16 cellular contexts compared by ENCODE assay signal in genomic region chr17:28707339-28707720, GRCh38. TPM values are rescaled to one million over a fixed set of nuclear protein-coding genes. Genes with fewer than 3 reads are reported as not detected.
DNase-seq lines count a peak whose midpoint lies in the region; ATAC-seq, FAIRE-seq and TF ChIP-seq lines count a peak whose summit lies in the region.
"Had no signal": no experiment of that assay in that cellular context is flagged by ENCODE, and none has a peak within 500 bp of the region (broad histone marks: within the 10 kb centered on the region; RNA-seq: fewer than 3 reads in every experiment).

No MANE protein-coding gene starts in this region.

- TF ChIP-seq RAD21 in K562 (CRISPR knock-in tag; conservative IDR thresholded peaks at IDR 0.05 in 1 of 2, IDR thresholded peaks at IDR 0.05 in 1 of 2): no peak

- FAIRE-seq in K562 (lab: Jason Lieb, UNC): no peak

- no peak overlapping the region for H2AFZ ChIP-seq in GM23338
- H2AFZ ChIP-seq in K562 (ENCODE audit: low read depth, low read length): no peak overlapping the region

- intact Hi-C loops in A673 (cut with micrococcal nuclease; ENCODE audit: unreplicated experiment): no loop called here
- intact Hi-C loops in K562 (cut with micrococcal nuclease): no loop called here

- no peak overlapping the region for H3K27ac Mint-ChIP-seq in GM23338
- no peak overlapping the region for H3K27ac Mint-ChIP-seq in neural crest cell (ENCODE audit: unreplicated experiment)

- H3F3A ChIP-seq in GM23338 (replicated peaks; ENCODE audit: low read depth): peaks cover 28% of the 10 kb centered on the region

- TF ChIP-seq POLR2A in K562 (conservative IDR thresholded peaks at IDR 0.05): no peak

- CTCF ChIA-PET in A673 (lab: Charles Lee) (no interaction called here), K562 (lab: Yijun Ruan, JAX; ENCODE audit: low intra/inter-chr PET ratio) (no interaction called here)

- H3K4me1 ChIP-seq in A673 (ENCODE audit: insufficient read depth, low read length, poor library complexity, severe bottlenecking) (peaks cover 4% of the 10 kb centered on the region), GM23338 (ENCODE audit: insufficient read depth) (peaks cover 14% of the 10 kb centered on the region), K562 (replicated peaks in 1 of 2; ENCODE audit: control insufficient read depth in 2 of 2, insufficient read depth in 2 of 2, low read length in 2 of 2) (peaks cover 8 to 33% of the 10 kb centered on the region in 2 experiments; a peak in 4 of 5 replicates)

- BruUV-seq in A673 (replicated peaks; lab: Mats Ljungman, UMichigan) (TSS peak; percentile 29), K562 (replicated peaks; lab: Mats Ljungman, UMichigan) (no TSS peak)

- ATAC-seq in GM23338 (no peak), K562 (no peak), GM18867 (IDR thresholded peaks at IDR 0.05; ENCODE audit: unreplicated experiment) (no peak)

- H3K9me2 ChIP-seq in GM23338 (ENCODE audit: insufficient read depth): no peaks in the 10 kb centered on the region

- H3K9me3 ChIP-seq in A673 (ENCODE audit: low read depth, low read length, poor library complexity, severe bottlenecking): no peaks in the 10 kb centered on the region
- H3K9me3 ChIP-seq in K562 (replicated peaks; ENCODE audit: control insufficient read depth, insufficient read depth, low read depth, low read length): 0 out of 2 replicates have a peak, but pooled peaks cover 2% of the 10 kb centered on the region
- H3K9me3 ChIP-seq: Peyer's patch had no signal

- H3K36me3 ChIP-seq in A673 (ENCODE audit: insufficient read depth, low read length, poor library complexity, severe bottlenecking) (peaks cover 8% of the 10 kb centered on the region), GM23338 (ENCODE audit: insufficient read depth) (no peaks in the 10 kb centered on the region), K562 (ENCODE audit: control insufficient read depth, insufficient read depth, low read length) (peaks cover 29% of the 10 kb centered on the region; the same call in 2 of the 3 replicates)

- no peak for TF ChIP-seq CTCF in A673 (conservative IDR thresholded peaks at IDR 0.05; ENCODE audit: low read depth, low read length)
- TF ChIP-seq CTCF in GM23338 (conservative IDR thresholded peaks at IDR 0.05; ENCODE audit: low read depth in 2 of 2): no peak
- TF ChIP-seq CTCF in K562 (IDR thresholded peaks at IDR 0.05 in 2 of 3, conservative IDR thresholded peaks at IDR 0.05 in 1 of 3; ENCODE audit: insufficient read depth in 2 of 3, low read depth in 1 of 3, low read length in 3 of 3): no peak
- no peak for TF ChIP-seq CTCF in neural crest cell (conservative IDR thresholded peaks at IDR 0.05)

- peaks cover 19% of the 10 kb centered on the region for H3K79me2 ChIP-seq in GM23338 (replicated peaks; ENCODE audit: insufficient read depth)
- H3K79me2 ChIP-seq in K562 (ENCODE audit: control insufficient read depth, insufficient read depth, low read length): peaks cover 13% of the 10 kb centered on the region

- H3K27me3 ChIP-seq in A673 (replicated peaks; ENCODE audit: insufficient read depth, low read depth, low read length, poor library complexity) (no peaks in the 10 kb centered on the region), GM23338 (ENCODE audit: insufficient read depth) (no peaks in the 10 kb centered on the region), K562 (ENCODE audit: control insufficient read depth in 2 of 2, insufficient read depth in 2 of 2, low read length in 2 of 2) (no peaks in the 10 kb centered on the region)
- H3K27me3 ChIP-seq: Peyer's patch had no signal

- DNase-seq in A673 (ENCODE audit: low spot score): no peak
- no peak for DNase-seq in GM23338 (ENCODE audit: low spot score)
- no peak for DNase-seq in K562 (ENCODE audit: extremely low read depth in 1 of 4, low spot score in 3 of 4)
- no peak for DNase-seq in neural crest cell (ENCODE audit: low read depth, low spot score)
- DNase-seq in activated CD4-positive, alpha-beta T cell treated with anti-CD3 and anti-CD28 coated beads for 1 hour: no peak
- DNase-seq in NCI-H226: no peak
- DNase-seq in nucleus accumbens (lab: John Stamatoyannopoulos, UW): no peak
- DNase-seq: COR-L47, HCEC 1CT, IMR-90, NCI-H1417, NCI-H1930, NCI-H2171, Peyer's patch, Right ventricle myocardium superior had no signal

- H3K4me3 Mint-ChIP-seq in GM23338: no peak overlapping the region; the same call in 2 of the 3 replicates
- H3K4me3 Mint-ChIP-seq in neural crest cell: peak overlapping the region; percentile 76

- H4K20me1 ChIP-seq in GM23338 (replicated peaks; ENCODE audit: insufficient read depth) (peaks cover 7% of the 10 kb centered on the region; the same call in 1 of the 2 replicates), K562 (replicated peaks; ENCODE audit: control insufficient read depth, insufficient read depth, low read length) (no peaks in the 10 kb centered on the region)

- in situ Hi-C loops in K562 (cut with MboI): no loop called here

- no peaks in the 10 kb centered on the region; the same call in 2 of the 3 replicates for H3K9me3 Mint-ChIP-seq in GM23338
- no peaks in the 10 kb centered on the region for H3K9me3 Mint-ChIP-seq in neural crest cell

- H3K27ac ChIP-seq in A673 (ENCODE audit: low read depth, low read length, poor library complexity, severe bottlenecking) (no peak overlapping the region), GM23338 (ENCODE audit: low read depth) (no peak overlapping the region; the same call in 1 of the 2 replicates), K562 (ENCODE audit: extremely low read depth, low read depth, low read length) (no peak overlapping the region)
- H3K27ac ChIP-seq: Peyer's patch had no signal

- no peak for TF ChIP-seq EP300 in K562 (IDR thresholded peaks at IDR 0.05; ENCODE audit: low read length)

- H3K36me3 Mint-ChIP-seq in GM23338 (ENCODE audit: low read depth): peaks cover 34% of the 10 kb centered on the region
- H3K36me3 Mint-ChIP-seq in neural crest cell (ENCODE audit: low read depth): peaks cover 5% of the 10 kb centered on the region

- H3K4me2 ChIP-seq in GM23338 (0 out of 2 replicates have a peak overlapping the region, but pooled peaks have one; percentile 32), K562 (ENCODE audit: insufficient read depth, low read length) (no peak overlapping the region)

- peaks cover 38% of the 10 kb centered on the region for H3K4me1 Mint-ChIP-seq in GM23338
- peaks cover 36% of the 10 kb centered on the region for H3K4me1 Mint-ChIP-seq in neural crest cell

- 15% methylated on average over 2 of the region's 2 CpGs for WGBS in K562 (ENCODE audit: insufficient coverage, low coverage, missing lambda C conversion rate)

- H3K9ac ChIP-seq in K562 (ENCODE audit: insufficient read depth in 1 of 2, low read depth in 2 of 2, low read length in 2 of 2): peak overlapping the region in 1 of 2 experiments; percentile 40; a peak in 1 of 4 replicates

- H3K4me3 ChIP-seq in A673 (ENCODE audit: low read depth, low read length, poor library complexity, severe bottlenecking): no peak overlapping the region
- no peak overlapping the region for H3K4me3 ChIP-seq in GM23338
- no peak overlapping the region for H3K4me3 ChIP-seq in K562
- H3K4me3 ChIP-seq: Peyer's patch had no signal

- H3K27me3 Mint-ChIP-seq in GM23338 (ENCODE audit: insufficient read depth, low read depth, poor library complexity): peaks cover 30% of the 10 kb centered on the region
- H3K27me3 Mint-ChIP-seq in neural crest cell (ENCODE audit: low read depth): peaks cover 4% of the 10 kb centered on the region

- POLR2A ChIA-PET in A673 (lab: Charles Lee; ENCODE audit: low non-redundant PET) (no interaction called here), K562 (lab: Yijun Ruan, JAX) (interaction anchor here (0.5 to 8.7 kb wide), 5 partner anchors 15 to 1265 kb away, joined by 3 to 133 read pairs (median 3); partner anchors contain the start of genes BLTP2, RPL23A, SDF2 and SUPT6H)

- H3K9me1 ChIP-seq in K562 (ENCODE audit: control insufficient read depth, insufficient read depth, low read length): no peaks in the 10 kb centered on the region

RNA-seq across cellular contexts. Expression of gene PROCA1, which starts 4.4 kb away (rescaled TPM):
- total RNA-seq in A673 (2021) (4.6 and 7.8 TPM in 2 replicates), K562 (2014; rRNA removed) (5.9 and 6.6 TPM in 2 replicates), K562 (2014; rRNA removed; fragmentation: Illumina TruSeq; extraction: Trizol) (2.7 and 2.9 TPM in 2 replicates), K562 (2015; rRNA removed; fragmentation: Illumina TruSeq; extraction: Trizol) (4.7 and 5.4 TPM in 2 replicates), K562 (2021) (5.3 and 5.6 TPM in 2 replicates), neural crest cell (11.7 and 12.5 TPM in 2 replicates)
- total RNA-seq in GM23338 (2014; rRNA removed; shearing (Covaris generic)): 10.0 and 11.3 TPM in 2 replicates
- polyA plus RNA-seq in GM23338 (2016; fragmentation: Nextera tagmentation; extraction: Ambion mirVana) (14.4 and 14.9 TPM in 2 replicates), K562 (2011; rRNA removed) (7.0 and 7.3 TPM in 2 replicates), K562 (2014; fragmentation: Illumina TruSeq; extraction: Trizol) (5.4 and 6.7 TPM in 2 replicates), K562 (2014; fragmentation: Nextera tagmentation; extraction: Ambion mirVana) (1 to 10 TPM in 1 of 2 experiments, under 1 TPM in 1; 0.78 to 1.3 TPM), K562 (2014; rRNA removed) (13.1 and 16.2 TPM in 2 replicates)
- total RNA-seq in K562 (2011; cell fraction: chromatin; rRNA removed; ENCODE audit: low replicate concordance): 25.9 and 39.2 TPM in 2 replicates
- 26.1 and 28.0 TPM in 2 replicates for total RNA-seq in K562 (2011; cell fraction: nucleolus; rRNA removed)
- total RNA-seq in K562 (2011; cell fraction: nucleoplasm; rRNA removed): 25.2 and 29.9 TPM in 2 replicates
- 5.1 and 6.1 TPM in 2 replicates for polyA plus RNA-seq in K562 (2011; cell fraction: cytosol; rRNA removed)
- polyA plus RNA-seq in K562 (2011; cell fraction: nucleus; rRNA removed): 28.0 and 51.9 TPM in 2 replicates
- 5.9 and 11.2 TPM in 2 replicates for polyA plus RNA-seq in K562 (2012)
- polyA minus RNA-seq in K562 (2011; rRNA and poly(A)+ RNA removed): 2.1 and 3.2 TPM in 2 replicates
- 1.0 and 3.0 TPM in 2 replicates for polyA minus RNA-seq in K562 (2011; cell fraction: cytosol; rRNA and poly(A)+ RNA removed)
- polyA minus RNA-seq in K562 (2011; cell fraction: nucleus; rRNA and poly(A)+ RNA removed): 5.7 and 7.2 TPM in 2 replicates

RNA-seq across cellular contexts. Expression of gene RAB34, which starts 10.3 kb away (rescaled TPM):
- total RNA-seq in A673 (2021): 158 and 165 TPM in 2 replicates
- total RNA-seq in GM23338 (2014; rRNA removed; shearing (Covaris generic)): 381 and 394 TPM in 2 replicates
- 174 and 184 TPM in 2 replicates for polyA plus RNA-seq in GM23338 (2016; fragmentation: Nextera tagmentation; extraction: Ambion mirVana)
- total RNA-seq in K562 (2011; cell fraction: chromatin; rRNA removed; ENCODE audit: low replicate concordance): 3.0 and 5.4 TPM in 2 replicates
- 1.2 and 2.6 TPM in 2 replicates for total RNA-seq in K562 (2011; cell fraction: nucleolus; rRNA removed)
- 2.2 and 3.7 TPM in 2 replicates for total RNA-seq in K562 (2011; cell fraction: nucleoplasm; rRNA removed)
- 0.37 and 3.8 TPM in 2 replicates for total RNA-seq in K562 (2014; rRNA removed)
- 0.29 and 0.47 TPM in 2 replicates for total RNA-seq in K562 (2014; rRNA removed; fragmentation: Illumina TruSeq; extraction: Trizol)
- 0.18 and 0.26 TPM in 2 replicates for total RNA-seq in K562 (2015; rRNA removed; fragmentation: Illumina TruSeq; extraction: Trizol)
- total RNA-seq in K562 (2021): 0.92 and 2.1 TPM in 2 replicates
- 0.60 and 0.81 TPM in 2 replicates for polyA plus RNA-seq in K562 (2011; rRNA removed)
- polyA plus RNA-seq in K562 (2011; cell fraction: cytosol; rRNA removed): 0.45 and 0.53 TPM in 2 replicates
- polyA plus RNA-seq in K562 (2011; cell fraction: nucleus; rRNA removed): 1.3 and 3.1 TPM in 2 replicates
- polyA plus RNA-seq in K562 (2012): 0.10 and 0.36 TPM in 2 replicates
- polyA plus RNA-seq in K562 (2014; fragmentation: Illumina TruSeq; extraction: Trizol): 0.19 TPM in 1 of 2 replicates, not detected in the other
- polyA plus RNA-seq in K562 (2014; fragmentation: Nextera tagmentation; extraction: Ambion mirVana): under 1 TPM in 1 of 2 experiments, not detected in 1; 0.07 TPM
- 0.44 and 1.0 TPM in 2 replicates for polyA plus RNA-seq in K562 (2014; rRNA removed)
- not detected in 2 replicates for polyA minus RNA-seq in K562 (2011; rRNA and poly(A)+ RNA removed)
- polyA minus RNA-seq in K562 (2011; cell fraction: cytosol; rRNA and poly(A)+ RNA removed): 3.1 TPM in 1 of 2 replicates, not detected in the other
- polyA minus RNA-seq in K562 (2011; cell fraction: nucleus; rRNA and poly(A)+ RNA removed): 0.81 and 1.3 TPM in 2 replicates
- 83.5 and 87.4 TPM in 2 replicates for total RNA-seq in neural crest cell

RNA-seq across cellular contexts. Expression of gene RPL23A, which starts 12.5 kb away (rescaled TPM):
- total RNA-seq in A673 (2021): 1,563 and 1,683 TPM in 2 replicates
- 592 and 656 TPM in 2 replicates for total RNA-seq in GM23338 (2014; rRNA removed; shearing (Covaris generic))
- 1,994 and 2,198 TPM in 2 replicates for polyA plus RNA-seq in GM23338 (2016; fragmentation: Nextera tagmentation; extraction: Ambion mirVana)
- total RNA-seq in K562 (2011; cell fraction: chromatin; rRNA removed; ENCODE audit: low replicate concordance): 434 and 501 TPM in 2 replicates
- 468 and 553 TPM in 2 replicates for total RNA-seq in K562 (2011; cell fraction: nucleolus; rRNA removed)
- total RNA-seq in K562 (2011; cell fraction: nucleoplasm; rRNA removed): 654 and 1,193 TPM in 2 replicates
- total RNA-seq in K562 (2014; rRNA removed): 1,152 and 1,205 TPM in 2 replicates
- 2,395 and 2,469 TPM in 2 replicates for total RNA-seq in K562 (2014; rRNA removed; fragmentation: Illumina TruSeq; extraction: Trizol)
- total RNA-seq in K562 (2015; rRNA removed; fragmentation: Illumina TruSeq; extraction: Trizol): 1,764 and 1,818 TPM in 2 replicates
- total RNA-seq in K562 (2021): 2,532 and 2,839 TPM in 2 replicates
- 2,188 and 2,272 TPM in 2 replicates for polyA plus RNA-seq in K562 (2011; rRNA removed)
- 483 and 1,010 TPM in 2 replicates for polyA plus RNA-seq in K562 (2011; cell fraction: cytosol; rRNA removed)
- polyA plus RNA-seq in K562 (2011; cell fraction: nucleus; rRNA removed): 376 and 671 TPM in 2 replicates
- 2,873 and 3,044 TPM in 2 replicates for polyA plus RNA-seq in K562 (2012)
- 1,539 and 1,550 TPM in 2 replicates for polyA plus RNA-seq in K562 (2014; fragmentation: Illumina TruSeq; extraction: Trizol)
- polyA plus RNA-seq in K562 (2014; fragmentation: Nextera tagmentation; extraction: Ambion mirVana): 1,000 to 10,000 TPM; 6,705 to 7,115 TPM
- polyA plus RNA-seq in K562 (2014; rRNA removed): 1,016 and 1,176 TPM in 2 replicates
- polyA minus RNA-seq in K562 (2011; rRNA and poly(A)+ RNA removed): 3,418 and 5,037 TPM in 2 replicates
- 735 and 1,003 TPM in 2 replicates for polyA minus RNA-seq in K562 (2011; cell fraction: cytosol; rRNA and poly(A)+ RNA removed)
- polyA minus RNA-seq in K562 (2011; cell fraction: nucleus; rRNA and poly(A)+ RNA removed): 214 and 406 TPM in 2 replicates
- 1,750 and 1,862 TPM in 2 replicates for total RNA-seq in neural crest cell

RNA-seq across cellular contexts. Expression of gene TLCD1, which starts 18.7 kb away (rescaled TPM):
- total RNA-seq in A673 (2021): 3.8 and 7.8 TPM in 2 replicates
- 16.9 and 26.5 TPM in 2 replicates for total RNA-seq in GM23338 (2014; rRNA removed; shearing (Covaris generic))
- 47.0 and 47.7 TPM in 2 replicates for polyA plus RNA-seq in GM23338 (2016; fragmentation: Nextera tagmentation; extraction: Ambion mirVana)
- 34.1 and 67.7 TPM in 2 replicates for total RNA-seq in K562 (2011; cell fraction: chromatin; rRNA removed; ENCODE audit: low replicate concordance)
- total RNA-seq in K562 (2011; cell fraction: nucleolus; rRNA removed): 59.7 and 73.9 TPM in 2 replicates
- total RNA-seq in K562 (2011; cell fraction: nucleoplasm; rRNA removed): 47.7 and 50.0 TPM in 2 replicates
- 15.8 and 26.0 TPM in 2 replicates for total RNA-seq in K562 (2014; rRNA removed)
- total RNA-seq in K562 (2014; rRNA removed; fragmentation: Illumina TruSeq; extraction: Trizol): 19.7 and 21.7 TPM in 2 replicates
- 15.7 and 18.1 TPM in 2 replicates for total RNA-seq in K562 (2015; rRNA removed; fragmentation: Illumina TruSeq; extraction: Trizol)
- total RNA-seq in K562 (2021): 27.1 and 29.5 TPM in 2 replicates
- 17.2 and 33.2 TPM in 2 replicates for polyA plus RNA-seq in K562 (2011; rRNA removed)
- polyA plus RNA-seq in K562 (2011; cell fraction: cytosol; rRNA removed): 28.5 and 69.2 TPM in 2 replicates
- 25.3 and 42.9 TPM in 2 replicates for polyA plus RNA-seq in K562 (2011; cell fraction: nucleus; rRNA removed)
- polyA plus RNA-seq in K562 (2012): 14.3 and 27.8 TPM in 2 replicates
- 34.2 and 37.7 TPM in 2 replicates for polyA plus RNA-seq in K562 (2014; fragmentation: Illumina TruSeq; extraction: Trizol)
- 10 to 100 TPM in 1 of 2 experiments, 1 to 10 TPM in 1; 6.8 to 10.2 TPM for polyA plus RNA-seq in K562 (2014; fragmentation: Nextera tagmentation; extraction: Ambion mirVana)
- polyA plus RNA-seq in K562 (2014; rRNA removed): 25.0 and 34.7 TPM in 2 replicates
- 15.8 and 41.3 TPM in 2 replicates for polyA minus RNA-seq in K562 (2011; rRNA and poly(A)+ RNA removed)
- 7.2 and 13.1 TPM in 2 replicates for polyA minus RNA-seq in K562 (2011; cell fraction: cytosol; rRNA and poly(A)+ RNA removed)
- 32.4 and 42.9 TPM in 2 replicates for polyA minus RNA-seq in K562 (2011; cell fraction: nucleus; rRNA and poly(A)+ RNA removed)
- 6.1 and 6.3 TPM in 2 replicates for total RNA-seq in neural crest cell

RNA-seq across cellular contexts. Expression of gene NEK8, which starts 21.3 kb away (rescaled TPM):
- total RNA-seq in A673 (2021): 3.9 and 4.2 TPM in 2 replicates
- 13.2 and 14.9 TPM in 2 replicates for total RNA-seq in GM23338 (2014; rRNA removed; shearing (Covaris generic))
- 8.9 and 10.0 TPM in 2 replicates for polyA plus RNA-seq in GM23338 (2016; fragmentation: Nextera tagmentation; extraction: Ambion mirVana)
- 53.1 and 144 TPM in 2 replicates for total RNA-seq in K562 (2011; cell fraction: chromatin; rRNA removed; ENCODE audit: low replicate concordance)
- 60.9 and 78.0 TPM in 2 replicates for total RNA-seq in K562 (2011; cell fraction: nucleolus; rRNA removed)
- 42.5 and 50.3 TPM in 2 replicates for total RNA-seq in K562 (2011; cell fraction: nucleoplasm; rRNA removed)
- total RNA-seq in K562 (2014; rRNA removed): 4.6 and 5.8 TPM in 2 replicates
- 3.9 TPM in 2 replicates for total RNA-seq in K562 (2014; rRNA removed; fragmentation: Illumina TruSeq; extraction: Trizol)
- total RNA-seq in K562 (2015; rRNA removed; fragmentation: Illumina TruSeq; extraction: Trizol): 3.6 and 4.5 TPM in 2 replicates
- 6.4 and 7.8 TPM in 2 replicates for total RNA-seq in K562 (2021)
- polyA plus RNA-seq in K562 (2011; rRNA removed): 16.6 and 17.7 TPM in 2 replicates
- polyA plus RNA-seq in K562 (2011; cell fraction: cytosol; rRNA removed): 11.0 and 15.6 TPM in 2 replicates
- 27.1 and 34.4 TPM in 2 replicates for polyA plus RNA-seq in K562 (2011; cell fraction: nucleus; rRNA removed)
- 5.1 and 5.5 TPM in 2 replicates for polyA plus RNA-seq in K562 (2012)
- 5.7 and 8.2 TPM in 2 replicates for polyA plus RNA-seq in K562 (2014; fragmentation: Illumina TruSeq; extraction: Trizol)
- polyA plus RNA-seq in K562 (2014; fragmentation: Nextera tagmentation; extraction: Ambion mirVana): 1 to 10 TPM in 1 of 2 experiments, under 1 TPM in 1; 0.98 to 1.6 TPM
- polyA plus RNA-seq in K562 (2014; rRNA removed): 7.6 and 10.3 TPM in 2 replicates
- 23.5 and 32.9 TPM in 2 replicates for polyA minus RNA-seq in K562 (2011; rRNA and poly(A)+ RNA removed)
- polyA minus RNA-seq in K562 (2011; cell fraction: cytosol; rRNA and poly(A)+ RNA removed): 9.6 and 10.3 TPM in 2 replicates
- polyA minus RNA-seq in K562 (2011; cell fraction: nucleus; rRNA and poly(A)+ RNA removed): 18.8 and 23.9 TPM in 2 replicates
- 6.2 and 6.3 TPM in 2 replicates for total RNA-seq in neural crest cell

Comparison
In these comparisons a context has a peak if more than half of its experiments do, and no peak if none do; other contexts are left out.
1. RNA of gene RAB34, which starts 10.3 kb away (total RNA-seq): 381 to 394 TPM in GM23338, 158 to 165 TPM in A673 and 83.5 to 87.4 TPM in neural crest cell; 0.18 to 5.4 TPM in K562; every median in the first group is over 10 times any median in the second.